Comparison of ENCODE assay signal across 1 cellular context in the genomic region with DNA sequence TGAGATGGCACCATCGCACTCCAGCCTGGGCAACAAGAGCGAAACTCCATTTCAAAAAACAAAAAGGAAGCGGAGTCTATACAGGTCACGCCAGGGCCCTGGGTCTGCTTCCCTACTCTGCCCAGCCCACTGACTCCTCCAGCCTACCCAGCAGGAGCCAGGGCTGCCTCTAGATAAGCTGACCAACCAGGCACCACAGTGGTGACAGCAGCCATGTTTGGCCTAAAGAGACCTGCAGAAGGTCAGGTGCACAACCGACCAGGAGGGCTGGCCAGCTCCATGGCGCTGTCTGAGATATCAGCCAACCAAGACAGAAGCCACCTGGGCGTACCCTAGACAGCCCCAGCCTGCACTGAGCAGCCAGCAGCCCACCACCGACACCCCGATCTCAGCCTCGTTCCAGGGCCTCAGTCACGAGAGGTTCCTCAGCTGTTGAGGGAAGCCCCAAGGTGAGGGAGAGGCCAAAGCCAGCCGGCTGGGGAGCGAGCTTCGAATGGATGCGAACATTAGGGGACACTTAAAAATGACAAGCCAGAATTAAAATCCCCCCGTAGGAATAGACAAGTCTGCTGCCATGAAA.
TF ChIP-seq lines count a peak whose summit lies in the region.

No MANE protein-coding gene starts in this region.

TF ChIP-seq in IMR-90, 13 proteins besides CTCF, POLR2A, EP300 and RAD21:
- no peak for TF ChIP-seq MAFK (IDR thresholded peaks at IDR 0.05; ENCODE audit: low read depth, low read length)
- no peak for TF ChIP-seq NFE2L2 (IDR thresholded peaks at IDR 0.05; ENCODE audit: low read depth, low read length)
- TF ChIP-seq FOS (IDR thresholded peaks at IDR 0.05; ENCODE audit: low read depth, low read length) = no peak
- no peak for TF ChIP-seq RCOR1 (IDR thresholded peaks at IDR 0.05; ENCODE audit: insufficient replicate concordance, low read length)
- TF ChIP-seq USF2 (IDR thresholded peaks at IDR 0.05; ENCODE audit: low read depth, low read length) = no peak
- no peak for TF ChIP-seq RFX5 (IDR thresholded peaks at IDR 0.05; ENCODE audit: low read depth, low read length)
TF ChIP-seq in IMR-90: peak in this region for 0.
